Comparison of ENCODE assay signal across 8 cellular contexts in genomic region chr1:155961937-155962336, GRCh38. TPM values are rescaled to one million over a fixed set of nuclear protein-coding genes. Genes with fewer than 3 reads are reported as not detected.
DNase-seq lines count a peak whose midpoint lies in the region; ATAC-seq and TF ChIP-seq lines count a peak whose summit lies in the region.

No MANE protein-coding gene starts in this region.

- peak overlapping the region in 1 of 2 donors; percentile 9 for H3K4me3 ChIP-seq in ascending aorta

- H3K27me3 Mint-ChIP-seq in HFFc6 (ENCODE audit: insufficient read depth) = peaks cover 8% of the 10 kb centered on the region

- TF ChIP-seq CTCF in HFFc6 (IDR thresholded peaks at IDR 0.05) (peak; percentile 72), ascending aorta (IDR thresholded peaks at IDR 0.05) (peak; percentile 14 to 34 (median 34))

- peak overlapping the region; percentile 100 for H3K27ac Mint-ChIP-seq in HFFc6

- DNase-seq in AG20443 (ENCODE audit: low spot score) (peak; percentile 94), HFFc6 (peak; percentile 95), ascending aorta (ENCODE audit: low spot score in 2 of 2) (peak; percentile 79 to 95), iPS-NIHi7 (ENCODE audit: extremely low spot score) (peak; percentile 52), NCI-H146 treated with DMSO at 0.1 percent for 48 hours (lab: John Stamatoyannopoulos, UW; ENCODE audit: unreplicated experiment) (no peak), foreskin melanocyte (no peak)

- peaks cover 93 to 94% of the 10 kb centered on the region in 2 donors for H3K36me3 ChIP-seq in ascending aorta

- ATAC-seq in GM18498 (IDR thresholded peaks at IDR 0.05; ENCODE audit: unreplicated experiment) = no peak

- H3K4me3 Mint-ChIP-seq in HFFc6 = peak overlapping the region; percentile 78

- peaks cover 34% of the 10 kb centered on the region for H3K4me1 Mint-ChIP-seq in HFFc6 (ENCODE audit: low read depth)

- H3K27ac ChIP-seq in ascending aorta (peak overlapping the region; percentile 89 to 92), temporal lobe (ENCODE audit: low read depth, low read length) (peak overlapping the region; percentile 96)

- intact Hi-C loops in ascending aorta (cut with DNase I) = loop anchor here (1.0 to 5.0 kb wide), 3 partner anchors 18 to 960 kb away; partner anchors contain the start of gene ZBTB7B

- H3K9me3 Mint-ChIP-seq in HFFc6 = no peaks in the 10 kb centered on the region

- no peaks in the 10 kb centered on the region for H3K27me3 ChIP-seq in ascending aorta

- H3K36me3 Mint-ChIP-seq in HFFc6 (ENCODE audit: low read depth) = peaks cover 40% of the 10 kb centered on the region

- peaks cover 9 to 36% of the 10 kb centered on the region in 2 donors for H3K4me1 ChIP-seq in ascending aorta

- H3K9me3 ChIP-seq in ascending aorta = no peaks in the 10 kb centered on the region

RNA-seq across cellular contexts. Expression of gene ARHGEF2, which starts 16.4 kb away (rescaled TPM):
- total RNA-seq in HFFc6 (2021; fragmentation: NEBNext Ultra II Directional; extraction: Animal tissue kit (Norgen Biotek cat#: 25700)) = 10 to 100 TPM; 82.0 to 94.6 (median 83.9) TPM
- total RNA-seq in ascending aorta (169 TPM), temporal lobe (86.5 TPM)

RNA-seq across cellular contexts. Expression of gene RXFP4, which starts 20.5 kb away (rescaled TPM):
- total RNA-seq in HFFc6 (2021; fragmentation: NEBNext Ultra II Directional; extraction: Animal tissue kit (Norgen Biotek cat#: 25700)) = not detected
- total RNA-seq in ascending aorta (not detected), temporal lobe (not detected)

RNA-seq across cellular contexts. Expression of gene KHDC4, which starts 27.7 kb away (rescaled TPM):
- 10 to 100 TPM; 22.6 to 26.1 (median 23.5) TPM for total RNA-seq in HFFc6 (2021; fragmentation: NEBNext Ultra II Directional; extraction: Animal tissue kit (Norgen Biotek cat#: 25700))
- 101 TPM for total RNA-seq in ascending aorta
- 24.8 TPM for total RNA-seq in temporal lobe

RNA-seq across cellular contexts. Expression of gene RIT1, which starts 50.8 kb away (rescaled TPM):
- 10 to 100 TPM; 26.1 to 35.4 (median 32.1) TPM for total RNA-seq in HFFc6 (2021; fragmentation: NEBNext Ultra II Directional; extraction: Animal tissue kit (Norgen Biotek cat#: 25700))
- total RNA-seq in ascending aorta (17.1 TPM), temporal lobe (22.6 TPM)

RNA-seq across cellular contexts. Expression of gene SSR2, which starts 58.8 kb away (rescaled TPM):
- total RNA-seq in HFFc6 (2021; fragmentation: NEBNext Ultra II Directional; extraction: Animal tissue kit (Norgen Biotek cat#: 25700)) = 100 to 1,000 TPM; 341 to 419 (median 374) TPM
- total RNA-seq in ascending aorta = 103 TPM
- total RNA-seq in temporal lobe = 177 TPM

Comparison
In these comparisons a context has a peak if more than half of its experiments do, and no peak if none do; other contexts are left out.
1. DNase-seq: peak in AG20443 (single experiment), HFFc6 (single experiment), ascending aorta (2 of 2) and iPS-NIHi7 (single experiment); none in NCI-H146 treated with DMSO at 0.1 percent for 48 hours (single experiment) and foreskin melanocyte (single experiment).